In the genomic region with DNA sequence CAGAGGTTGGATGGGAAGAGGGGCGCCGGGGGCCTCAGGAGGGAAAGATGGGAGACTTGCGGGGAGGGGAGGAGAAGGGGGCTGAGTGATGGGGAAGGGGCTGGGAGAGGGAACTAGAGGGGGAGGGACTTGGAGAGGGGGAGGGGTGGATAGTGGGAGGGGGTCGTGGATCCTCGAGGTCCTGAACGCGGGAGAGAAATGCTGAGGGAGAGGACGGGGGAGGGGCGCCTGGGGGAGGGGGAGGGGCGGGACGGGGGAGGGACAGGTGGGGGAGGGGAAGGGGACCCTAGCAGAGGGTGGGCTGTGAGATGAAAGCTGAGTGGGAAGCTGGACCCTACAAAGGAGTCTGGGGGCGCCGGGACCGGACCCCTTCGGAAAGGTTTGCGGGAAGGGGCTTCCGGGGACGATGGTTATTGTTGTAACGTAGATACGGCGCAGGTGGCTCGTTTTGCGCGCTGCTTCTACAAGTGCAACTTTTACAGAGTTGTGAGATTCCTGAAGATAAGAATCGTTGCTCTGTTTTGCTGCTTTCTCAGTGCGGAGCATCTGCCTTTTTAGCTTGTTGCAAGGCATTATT, we compare ENCODE assay signal across 8 cellular contexts. TPM values are rescaled to one million over a fixed set of nuclear protein-coding genes. Genes with fewer than 3 reads are reported as not detected.
A peak's percentile ranks its signal among the peaks of the same experiment; 100 is the strongest.
DNase-seq lines count a peak whose midpoint lies in the region; ATAC-seq and TF ChIP-seq lines count a peak whose summit lies in the region.

No MANE protein-coding gene starts in this region.

- H3K9ac ChIP-seq in mammary epithelial cell (ENCODE audit: insufficient read depth, low read length) (peak overlapping the region; percentile 36), mucosa of rectum (ENCODE audit: low read depth in 1 of 2, low read length in 2 of 2) (peak overlapping the region; percentile 60 to 75)

- 0% methylated on average over 2 of the region's 26 CpGs for WGBS in mammary epithelial cell (ENCODE audit: low coverage, missing lambda C conversion rate)
- 1% methylated on average over 19 to 24 of the region's 26 CpGs for WGBS in aorta, 2 donors

- H2AFZ ChIP-seq in mammary epithelial cell (ENCODE audit: low read depth, low read length): peak overlapping the region; percentile 98

- dilution Hi-C loops in mammary epithelial cell (cut with HindIII; ENCODE audit: low sequenced_read_pairs): no loop called here

- DNase-seq in GM12865 (ENCODE audit: low read depth): peak; percentile 44
- peak; percentile 11 for DNase-seq in mammary epithelial cell
- no peak for DNase-seq in aorta
- no peak for DNase-seq in GM03348 (ENCODE audit: low spot score)

- peak overlapping the region; percentile 91 for H3K4me2 ChIP-seq in mammary epithelial cell (ENCODE audit: insufficient read depth, low read depth, low read length)

- H3K27ac ChIP-seq in mammary epithelial cell (ENCODE audit: insufficient read depth, low read depth, low read length) (no peak overlapping the region), mucosa of rectum (ENCODE audit: low read depth in 2 of 2, low read length in 2 of 2) (peak overlapping the region; percentile 80 to 87), aorta (ENCODE audit: low read depth in 1 of 2, low read length in 2 of 2) (no peak overlapping the region)

- no peaks in the 10 kb centered on the region for H3K36me3 ChIP-seq in mammary epithelial cell (ENCODE audit: insufficient read depth, low read length)
- no peaks in the 10 kb centered on the region for H3K36me3 ChIP-seq in mucosa of rectum (ENCODE audit: control insufficient read depth in 2 of 2, insufficient read depth in 2 of 2, low read length in 2 of 2)
- no peaks in the 10 kb centered on the region for H3K36me3 ChIP-seq in aorta (ENCODE audit: control insufficient read depth in 1 of 2, insufficient read depth in 2 of 2, low read length in 1 of 2)

- H4K20me1 ChIP-seq in mammary epithelial cell (ENCODE audit: insufficient read depth, low read length): no peaks in the 10 kb centered on the region

- intact Hi-C loops in mammary epithelial cell (cut with micrococcal nuclease): no loop called here
- intact Hi-C loops in aorta (cut with DNase I): loop anchor here in 1 of 2 donors (5.0 to 10.0 kb wide), 2 partner anchors 34 to 173 kb away; partner anchors contain the start of gene ZSCAN5A

- H3K27me3 ChIP-seq in mammary epithelial cell (ENCODE audit: insufficient read depth, low read length) (no peaks in the 10 kb centered on the region), mucosa of rectum (ENCODE audit: control insufficient read depth in 2 of 2, insufficient read depth in 2 of 2, low read length in 2 of 2) (no peaks in the 10 kb centered on the region), aorta (ENCODE audit: control insufficient read depth in 1 of 2, insufficient read depth in 2 of 2, low read length in 1 of 2) (no peaks in the 10 kb centered on the region)

- H3K79me2 ChIP-seq in mammary epithelial cell (ENCODE audit: insufficient read depth, low read length): peaks cover 40% of the 10 kb centered on the region

- no peak for TF ChIP-seq CTCF in GM12865 (IDR thresholded peaks at IDR 0.05; ENCODE audit: insufficient read depth, low read depth, low read length, missing control alignments)
- TF ChIP-seq CTCF in mammary epithelial cell (conservative IDR thresholded peaks at IDR 0.05 in 1 of 2, IDR thresholded peaks at IDR 0.05 in 1 of 2; ENCODE audit: extremely low read depth in 1 of 2, insufficient read depth in 1 of 2, low read depth in 1 of 2, low read length in 2 of 2): no peak

- H3K4me3 ChIP-seq in GM12865 (ENCODE audit: low read depth, low read length) (peak overlapping the region; percentile 72), mammary epithelial cell (replicated peaks in 1 of 3; ENCODE audit: insufficient read depth in 1 of 3, low read depth in 2 of 3, low read length in 3 of 3) (peak overlapping the region; percentile 57 to 73 (median 63)), mucosa of rectum (ENCODE audit: low read length in 2 of 2) (peak overlapping the region; percentile 77 to 80), aorta (ENCODE audit: low read length in 2 of 2) (peak overlapping the region; percentile 50 to 66)

- ATAC-seq in aorta (ENCODE audit: low FRiP score) (no peak), GM21528 (IDR thresholded peaks at IDR 0.05; ENCODE audit: low FRiP score, unreplicated experiment) (no peak), GM19395 (IDR thresholded peaks at IDR 0.05; ENCODE audit: unreplicated experiment) (no peak)

- in situ Hi-C loops in mammary epithelial cell (cut with MboI; ENCODE audit: low sequenced_read_pairs in 2 of 2): no loop called here

- H3K4me1 ChIP-seq in mammary epithelial cell (ENCODE audit: insufficient read depth, low read length): peaks cover 17% of the 10 kb centered on the region
- H3K4me1 ChIP-seq in mucosa of rectum (ENCODE audit: control insufficient read depth in 2 of 2, insufficient read depth in 2 of 2, low read length in 2 of 2): peaks cover 29 to 31% of the 10 kb centered on the region in 2 donors
- H3K4me1 ChIP-seq in aorta (ENCODE audit: control insufficient read depth in 1 of 2, insufficient read depth in 2 of 2, low read length in 2 of 2): no peaks in the 10 kb centered on the region

- H3K9me3 ChIP-seq in mammary epithelial cell (replicated peaks; ENCODE audit: insufficient read depth, low read length) (no peaks in the 10 kb centered on the region), mucosa of rectum (ENCODE audit: control insufficient read depth in 2 of 2, low read length in 2 of 2) (no peaks in the 10 kb centered on the region), aorta (ENCODE audit: control insufficient read depth, low read length) (no peaks in the 10 kb centered on the region)

- CTCF ChIA-PET in mammary epithelial cell (lab: Charles Lee; ENCODE audit: low non-redundant PET): no interaction called here

- BruUV-seq in mammary epithelial cell (replicated peaks; lab: Mats Ljungman, UMichigan): no TSS peak

TF ChIP-seq in PFSK-1, 5 proteins besides CTCF, POLR2A, EP300 and RAD21:
- no peak for TF ChIP-seq REST (IDR thresholded peaks at IDR 0.05; ENCODE audit: insufficient read depth in 1 of 2, low read depth in 2 of 2, low read length in 2 of 2)
- TF ChIP-seq TAF1 (IDR thresholded peaks at IDR 0.05; ENCODE audit: borderline replicate concordance, insufficient read depth, low read length): peak; percentile 63; the same call in 1 of the 2 replicates
TF ChIP-seq in PFSK-1: peak in this region for 1.

RNA-seq across cellular contexts. Expression of gene ZNF444, which starts 0.4 kb away (rescaled TPM):
- 67.4 TPM for polyA plus RNA-seq in PFSK-1 (2012; ENCODE audit: insufficient read length, low read depth)
- total RNA-seq in mammary epithelial cell (10 to 100 TPM; 12.7 to 29.0 TPM), aorta (10 to 100 TPM; 23.0 to 26.1 TPM)
- polyA plus RNA-seq in mammary epithelial cell (10.9 TPM), aorta (10 to 100 TPM; 10.3 to 48.3 TPM)
- polyA minus RNA-seq in mammary epithelial cell: 8.8 TPM

RNA-seq across cellular contexts. Expression of gene ZNF787, which starts 20.4 kb away (rescaled TPM):
- 150 TPM for polyA plus RNA-seq in PFSK-1 (2012; ENCODE audit: insufficient read length, low read depth)
- total RNA-seq in mammary epithelial cell (10 to 100 TPM; 25.5 to 41.0 TPM), aorta (10 to 100 TPM; 23.9 to 25.5 TPM)
- polyA plus RNA-seq in mammary epithelial cell (6.7 TPM), aorta (10 to 100 TPM in 1 of 2 donors, 1 to 10 TPM in 1; 6.6 to 12.1 TPM)
- polyA minus RNA-seq in mammary epithelial cell: 7.9 TPM

RNA-seq across cellular contexts. Expression of gene GALP, which starts 34.3 kb away (rescaled TPM):
- not detected for polyA plus RNA-seq in PFSK-1 (2012; ENCODE audit: insufficient read length, low read depth)
- total RNA-seq in mammary epithelial cell (not detected), aorta (not detected)
- polyA plus RNA-seq in mammary epithelial cell (not detected), aorta (not detected)
- polyA minus RNA-seq in mammary epithelial cell: not detected

RNA-seq across cellular contexts. Expression of gene ZSCAN5B, which starts 56.1 kb away (rescaled TPM):
- polyA plus RNA-seq in PFSK-1 (2012; ENCODE audit: insufficient read length, low read depth): not detected
- total RNA-seq in mammary epithelial cell: not detected
- polyA plus RNA-seq in mammary epithelial cell: not detected
- polyA minus RNA-seq in mammary epithelial cell: not detected
- total RNA-seq in aorta: not detected
- not detected for polyA plus RNA-seq in aorta

Comparison
In these comparisons a context has a peak if more than half of its experiments do, and no peak if none do; other contexts are left out.
1. DNase-seq: peak in GM12865 (single experiment) and mammary epithelial cell (single experiment); none in aorta (0 of 2) and GM03348 (single experiment).
2. H3K27ac ChIP-seq: peak in mucosa of rectum (2 of 2); none in mammary epithelial cell (single experiment) and aorta (0 of 2).
3. Peak in every context shown above with its lines, with median percentiles within 50 percentile points of each other: H3K4me3 ChIP-seq.